Comparison of ENCODE assay signal across 8 cellular contexts in genomic region chr19:4967738-4968461, GRCh38. TPM values are rescaled to one million over a fixed set of nuclear protein-coding genes. Genes with fewer than 3 reads are reported as not detected.
DNase-seq lines count a peak whose midpoint lies in the region; ATAC-seq and TF ChIP-seq lines count a peak whose summit lies in the region.

No MANE protein-coding gene starts in this region.

- H3K4me3 ChIP-seq in Panc1 (ENCODE audit: low read depth in 2 of 2, low read length in 2 of 2) = peak overlapping the region; percentile 45 to 60
- peak overlapping the region; percentile 41 for H3K4me3 ChIP-seq in smooth muscle cell

- H3K4me1 ChIP-seq in Panc1 (ENCODE audit: control insufficient read depth, insufficient read depth, low read length) (peaks cover 18% of the 10 kb centered on the region), smooth muscle cell (ENCODE audit: low read depth) (peaks cover 15% of the 10 kb centered on the region)

- no peak overlapping the region for H3K9ac ChIP-seq in smooth muscle cell (ENCODE audit: low read depth)

- CTCF ChIA-PET in Panc1 (lab: Charles Lee) = interaction anchor here (0.6 kb wide), 1 partner anchor 85 kb away, joined by 8 read pairs; no protein-coding TSS in a partner anchor

- peak overlapping the region; percentile 82 for H3K4me2 ChIP-seq in smooth muscle cell

- WGBS in smooth muscle cell (ENCODE audit: low lambda C conversion rate) = 48% methylated on average over 16 of the region's 16 CpGs

- no TSS peak for BruUV-seq in Panc1 (replicated peaks; lab: Mats Ljungman, UMichigan)

- DNase-seq in DMS 273 (lab: John Stamatoyannopoulos, UW; ENCODE audit: unreplicated experiment) (peak; percentile 56), DMS 273 treated with DMSO at 0.1 percent for 48 hours (lab: John Stamatoyannopoulos, UW) (no peak), Panc1 (ENCODE audit: low read depth, low spot score) (no peak), fibroblast of gingiva (ENCODE audit: low read depth) (peak; percentile 89), smooth muscle cell (lab: John Stamatoyannopoulos, UW; ENCODE audit: unreplicated experiment) (no peak), medulla oblongata (ENCODE audit: extremely low spot score) (no peak)

- peaks cover 23% of the 10 kb centered on the region for H3F3A ChIP-seq in smooth muscle cell (ENCODE audit: low read depth)

- POLR2A ChIA-PET in Panc1 (lab: Charles Lee) = no interaction called here

- peaks cover 35% of the 10 kb centered on the region for H4K20me1 ChIP-seq in smooth muscle cell (ENCODE audit: low read depth)

- TF ChIP-seq CTCF in Panc1 (IDR thresholded peaks at IDR 0.05) (no peak), smooth muscle cell (IDR thresholded peaks at IDR 0.05; ENCODE audit: borderline replicate concordance, insufficient read depth, poor library complexity, severe bottlenecking) (no peak)

- no peak overlapping the region for H2AFZ ChIP-seq in smooth muscle cell (ENCODE audit: low read depth)

- ATAC-seq in Panc1 = no peak
- ATAC-seq in HG03108 (IDR thresholded peaks at IDR 0.05; ENCODE audit: unreplicated experiment) = no peak
- ATAC-seq in GM19328 (IDR thresholded peaks at IDR 0.05; ENCODE audit: unreplicated experiment) = no peak

- H3K27ac ChIP-seq in Panc1 (ENCODE audit: low read length) = peak overlapping the region; percentile 82
- H3K27ac ChIP-seq in smooth muscle cell (ENCODE audit: low read depth) = peak overlapping the region; percentile 63

- in situ Hi-C loops in Panc1 (cut with HindIII; ENCODE audit: low pct_unique_long_range_greater_than_20kb, low sequenced_read_pairs) = no loop called here

- no peaks in the 10 kb centered on the region for H3K9me3 ChIP-seq in Panc1 (ENCODE audit: control insufficient read depth, insufficient read depth, low read depth, low read length)
- no peaks in the 10 kb centered on the region for H3K9me3 ChIP-seq in smooth muscle cell (replicated peaks; ENCODE audit: low read depth)

- H3K79me2 ChIP-seq in smooth muscle cell (ENCODE audit: low read depth) = peaks cover 35% of the 10 kb centered on the region

- intact Hi-C loops in Panc1 (cut with micrococcal nuclease; ENCODE audit: unreplicated experiment) = no loop called here

- no peaks in the 10 kb centered on the region for H3K27me3 ChIP-seq in Panc1 (ENCODE audit: control insufficient read depth, insufficient read depth, low read length)
- H3K27me3 ChIP-seq in smooth muscle cell (ENCODE audit: low read depth) = no peaks in the 10 kb centered on the region

- H3K36me3 ChIP-seq in Panc1 (ENCODE audit: control insufficient read depth, insufficient read depth, low read length) (no peaks in the 10 kb centered on the region; the same call in 1 of the 2 replicates), smooth muscle cell (ENCODE audit: low read depth) (no peaks in the 10 kb centered on the region)

RNA-seq across cellular contexts. Expression of gene KDM4B, which starts 1.0 kb away (rescaled TPM):
- total RNA-seq in Panc1 (2021; ENCODE audit: unreplicated experiment) (18.4 TPM), smooth muscle cell (24.6 and 27.9 TPM in 2 replicates)
- polyA plus RNA-seq in Panc1 (2012; ENCODE audit: insufficient read length) = 27.4 TPM
- 32.3 and 45.1 TPM in 2 replicates for polyA plus RNA-seq in smooth muscle cell

RNA-seq across cellular contexts. Expression of gene UHRF1, which starts 58.6 kb away (rescaled TPM):
- total RNA-seq in Panc1 (2021; ENCODE audit: unreplicated experiment) (53.6 TPM), smooth muscle cell (11.3 and 16.9 TPM in 2 replicates)
- 30.0 TPM for polyA plus RNA-seq in Panc1 (2012; ENCODE audit: insufficient read length)
- 22.7 and 27.2 TPM in 2 replicates for polyA plus RNA-seq in smooth muscle cell

Comparison
In these comparisons a context has a peak if more than half of its experiments do, and no peak if none do; other contexts are left out.
1. DNase-seq: peak in DMS 273 (single experiment) and fibroblast of gingiva (single experiment); none in DMS 273 treated with DMSO at 0.1 percent for 48 hours (single experiment), Panc1 (single experiment), smooth muscle cell (single experiment) and medulla oblongata (single experiment).